1 cellular context compared by ENCODE assay signal in genomic region chr19:29694669-29695627, GRCh38.
TF ChIP-seq lines count a peak whose summit lies in the region.

No MANE protein-coding gene starts in this region.

TF ChIP-seq in SK-N-SH, 30 proteins besides CTCF, POLR2A, EP300 and RAD21 (continued from another document):
- TF ChIP-seq ZBTB33 (IDR thresholded peaks at IDR 0.05; ENCODE audit: borderline replicate concordance, low read depth) = no peak
- TF ChIP-seq NRF1 (IDR thresholded peaks at IDR 0.05; ENCODE audit: low read depth, low read length) = no peak
- TF ChIP-seq ELF1 (IDR thresholded peaks at IDR 0.05) = no peak
- TF ChIP-seq MAX (IDR thresholded peaks at IDR 0.05; ENCODE audit: low read depth) = no peak
- TF ChIP-seq MEF2A (IDR thresholded peaks at IDR 0.05; ENCODE audit: borderline replicate concordance, low read depth) = no peak
- peak; percentile 85 for TF ChIP-seq SMC3 (IDR thresholded peaks at IDR 0.05; ENCODE audit: low read depth, low read length)
- TF ChIP-seq EZH2phosphoT487 (IDR thresholded peaks at IDR 0.05; ENCODE audit: borderline replicate concordance, low read depth) = no peak
- peak; percentile 64; the same call in 1 of the 2 replicates for TF ChIP-seq RCOR1 (IDR thresholded peaks at IDR 0.05; ENCODE audit: low read length)
- peak; percentile 70 for TF ChIP-seq CHD2 (IDR thresholded peaks at IDR 0.05; ENCODE audit: low read length, partially characterized antibody)
- TF ChIP-seq TAF1 (IDR thresholded peaks at IDR 0.05; ENCODE audit: borderline replicate concordance, low read depth, low read length) = no peak
- TF ChIP-seq POLR2AphosphoS5 (IDR thresholded peaks at IDR 0.05; ENCODE audit: low read depth, low read length) = no peak
- no peak for TF ChIP-seq USF2 (IDR thresholded peaks at IDR 0.05; ENCODE audit: borderline replicate concordance, low read depth, low read length)
- TF ChIP-seq FOXJ3 (CRISPR knock-in tag; IDR thresholded peaks at IDR 0.05) = peak; percentile 21; the same call in 1 of the 2 replicates
- TF ChIP-seq TEAD4 (IDR thresholded peaks at IDR 0.05; ENCODE audit: borderline replicate concordance, insufficient read depth) = no peak
- no peak for TF ChIP-seq SIN3A (IDR thresholded peaks at IDR 0.05; ENCODE audit: borderline replicate concordance, low read depth, low read length)
